24 cellular contexts compared by ENCODE assay signal in genomic region chr17:18179804-18180203, GRCh38. TPM values are rescaled to one million over a fixed set of nuclear protein-coding genes. Genes with fewer than 3 reads are reported as not detected.
A peak's percentile ranks its signal among the peaks of the same experiment; 100 is the strongest.
DNase-seq lines count a peak whose midpoint lies in the region; ATAC-seq and TF ChIP-seq lines count a peak whose summit lies in the region.
"Had no signal": no experiment of that assay in that cellular context is flagged by ENCODE, and none has a peak within 500 bp of the region (broad histone marks: within the 10 kb centered on the region; RNA-seq: fewer than 3 reads in every experiment).

No MANE protein-coding gene starts in this region.

- H3K9me3 Mint-ChIP-seq in activated CD4-positive, alpha-beta memory T cell treated with anti-CD3 and anti-CD28 coated beads for 36 hours, result no peaks in the 10 kb centered on the region
- no peaks in the 10 kb centered on the region for H3K9me3 Mint-ChIP-seq in activated CD4-positive, alpha-beta memory T cell treated with anti-CD3 and anti-CD28 coated beads, Interleukin-2, amount 10 ng/mL, durations not matched to agents 7 days and 5 days
- H3K9me3 Mint-ChIP-seq: CD8-positive, alpha-beta T cell; GM23338 had no signal

- peaks cover 11% of the 10 kb centered on the region for H3K79me2 ChIP-seq in osteoblast (ENCODE audit: insufficient read depth, low read length)

- WGBS in thyroid gland, 2 donors, result 87 to 93% methylated on average over 7 of the region's 7 CpGs

- H3K27me3 Mint-ChIP-seq in activated CD4-positive, alpha-beta memory T cell treated with anti-CD3 and anti-CD28 coated beads for 36 hours, result no peaks in the 10 kb centered on the region
- no peaks in the 10 kb centered on the region for H3K27me3 Mint-ChIP-seq in activated CD4-positive, alpha-beta memory T cell treated with anti-CD3 and anti-CD28 coated beads, Interleukin-2, amount 10 ng/mL, durations not matched to agents 7 days and 5 days
- no peaks in the 10 kb centered on the region for H3K27me3 Mint-ChIP-seq in T-helper 17 cell

- CTCF ChIA-PET in activated CD4-positive, alpha-beta memory T cell treated with anti-CD3 and anti-CD28 coated beads for 36 hours (lab: Charles Lee), result interaction anchor here (13.2 kb wide), 1 partner anchor 38 kb away, joined by 140 read pairs; no protein-coding TSS in a partner anchor
- CTCF ChIA-PET in activated CD4-positive, alpha-beta memory T cell treated with anti-CD3 and anti-CD28 coated beads, Interleukin-2, amount 10 ng/mL, durations not matched to agents 7 days and 5 days (lab: Charles Lee), result no interaction called here

- H3K4me3 ChIP-seq in osteoblast (ENCODE audit: insufficient read depth, low read length) (no peak overlapping the region), thyroid gland (replicated peaks in 1 of 3) (no peak overlapping the region)
- H3K4me3 ChIP-seq: A549, esophagus squamous epithelium, GM23338, psoas muscle, sigmoid colon had no signal

- no peak overlapping the region for H3K4me2 ChIP-seq in osteoblast (ENCODE audit: insufficient read depth, low read length)
- H3K4me2 ChIP-seq: A549, GM23338 had no signal

- H3K4me1 ChIP-seq in osteoblast (ENCODE audit: insufficient read depth, low read length), result peaks cover 24% of the 10 kb centered on the region
- H3K4me1 ChIP-seq in thyroid gland, result peaks cover 7 to 9% of the 10 kb centered on the region in 2 donors

- no peaks in the 10 kb centered on the region for H3K27me3 ChIP-seq in osteoblast (ENCODE audit: insufficient read depth, low read length)
- no peaks in the 10 kb centered on the region for H3K27me3 ChIP-seq in thyroid gland
- H3K27me3 ChIP-seq: esophagus squamous epithelium, sigmoid colon had no signal

- H3K27ac Mint-ChIP-seq in activated CD4-positive, alpha-beta memory T cell treated with anti-CD3 and anti-CD28 coated beads for 36 hours, result peak overlapping the region; percentile 99
- no peak overlapping the region for H3K27ac Mint-ChIP-seq in activated CD4-positive, alpha-beta memory T cell treated with anti-CD3 and anti-CD28 coated beads, Interleukin-2, amount 10 ng/mL, durations not matched to agents 7 days and 5 days
- H3K27ac Mint-ChIP-seq in T-helper 17 cell, result peak overlapping the region; percentile 96
- H3K27ac Mint-ChIP-seq: CD8-positive, alpha-beta T cell; GM23338 had no signal

- intact Hi-C loops in activated CD4-positive, alpha-beta memory T cell treated with anti-CD3 and anti-CD28 coated beads for 36 hours (cut with micrococcal nuclease), result loop anchor here (5.0 to 10.0 kb wide), 4 partner anchors 93 to 675 kb away; partner anchors contain the start of genes DRG2 and PRPSAP2
- intact Hi-C loops in thyroid gland (cut with DNase I), result no loop called here

- H3K36me3 ChIP-seq in osteoblast (ENCODE audit: insufficient read depth, low read length) (no peaks in the 10 kb centered on the region), thyroid gland (no peaks in the 10 kb centered on the region)
- H3K36me3 ChIP-seq: esophagus squamous epithelium, sigmoid colon had no signal

- peaks cover 24% of the 10 kb centered on the region for H3K4me1 Mint-ChIP-seq in activated CD4-positive, alpha-beta memory T cell treated with anti-CD3 and anti-CD28 coated beads for 36 hours (ENCODE audit: low read depth)
- H3K4me1 Mint-ChIP-seq in activated CD4-positive, alpha-beta memory T cell treated with anti-CD3 and anti-CD28 coated beads, Interleukin-2, amount 10 ng/mL, durations not matched to agents 7 days and 5 days, result peaks cover 18% of the 10 kb centered on the region
- H3K4me1 Mint-ChIP-seq in T-helper 17 cell, result peaks cover 13% of the 10 kb centered on the region

- no peak for ATAC-seq in T-helper 17 cell
- ATAC-seq: A549; CD8-positive, alpha-beta T cell; GM23338; psoas muscle had no signal

- H3K9me3 ChIP-seq in T-helper 17 cell (ENCODE audit: control insufficient read depth, low read length, poor library complexity, severe bottlenecking), result no peaks in the 10 kb centered on the region
- no peaks in the 10 kb centered on the region for H3K9me3 ChIP-seq in osteoblast (ENCODE audit: low read depth, low read length)
- H3K9me3 ChIP-seq in thyroid gland, result no peaks in the 10 kb centered on the region
- H3K9me3 ChIP-seq: A549, esophagus squamous epithelium, psoas muscle, sigmoid colon had no signal

- H2AFZ ChIP-seq in osteoblast (ENCODE audit: low read length), result no peak overlapping the region

- H3K4me3 Mint-ChIP-seq in activated CD4-positive, alpha-beta memory T cell treated with anti-CD3 and anti-CD28 coated beads for 36 hours, result no peak overlapping the region
- H3K4me3 Mint-ChIP-seq in activated CD4-positive, alpha-beta memory T cell treated with anti-CD3 and anti-CD28 coated beads, Interleukin-2, amount 10 ng/mL, durations not matched to agents 7 days and 5 days, result no peak overlapping the region
- no peak overlapping the region for H3K4me3 Mint-ChIP-seq in T-helper 17 cell
- H3K4me3 Mint-ChIP-seq: CD8-positive, alpha-beta T cell; GM23338 had no signal

- POLR2A ChIA-PET in activated CD4-positive, alpha-beta memory T cell treated with anti-CD3 and anti-CD28 coated beads for 36 hours (lab: Charles Lee), result interaction anchor here (2.3 kb wide), 1 partner anchor 34 kb away, joined by 8 read pairs; no protein-coding TSS in a partner anchor
- POLR2A ChIA-PET in activated CD4-positive, alpha-beta memory T cell treated with anti-CD3 and anti-CD28 coated beads, Interleukin-2, amount 10 ng/mL, durations not matched to agents 7 days and 5 days (lab: Charles Lee), result interaction anchor here (0.8 to 1.0 kb wide), 2 partner anchors 27 to 28 kb away, joined by 3 read pairs; no protein-coding TSS in a partner anchor

- DNase-seq in activated CD4-positive, alpha-beta memory T cell treated with anti-CD3 and anti-CD28 coated beads for 36 hours, result no peak
- DNase-seq in activated CD4-positive, alpha-beta memory T cell treated with anti-CD3 and anti-CD28 coated beads, Interleukin-2, amount 10 ng/mL, durations not matched to agents 7 days and 5 days, result no peak
- no peak for DNase-seq in T-helper 17 cell
- peak in 1 of 61 donors; percentile 17 for DNase-seq in caudate nucleus (lab: John Stamatoyannopoulos, UW)
- peak; percentile 61 for DNase-seq in osteoblast (ENCODE audit: insufficient read length, low spot score, missing footprints)
- no peak for DNase-seq in thyroid gland
- no peak for DNase-seq in NCI-H2196 treated with DMSO at 0.1 percent for 48 hours (lab: John Stamatoyannopoulos, UW; ENCODE audit: unreplicated experiment)
- no peak for DNase-seq in SKM-1 (lab: John Stamatoyannopoulos, UW; ENCODE audit: unreplicated experiment)
- DNase-seq: activated naive CD4-positive, alpha-beta T cell treated with Interleukin-2 at 50 U/mL for 16 hours; AML-193; CD8-positive, alpha-beta T cell; EL; esophagus squamous epithelium; foreskin melanocyte; Kasumi-1; MV-4-11; NCI-H510A; psoas muscle; sigmoid colon; stimulated activated CD4-positive, alpha-beta T cell treated with anti-CD3 and anti-CD28 coated beads, Interleukin-4, amount 100 ng/mL, for 4 hours; stimulated activated naive CD4-positive, alpha-beta T cell had no signal

- TF ChIP-seq CTCF in osteoblast (IDR thresholded peaks at IDR 0.05; ENCODE audit: extremely low read depth, low read depth, low read length), result no peak
- TF ChIP-seq CTCF in thyroid gland (IDR thresholded peaks at IDR 0.05), result no peak

- no peak for TF ChIP-seq POLR2A in thyroid gland (IDR thresholded peaks at IDR 0.05)

- H3K27ac ChIP-seq in caudate nucleus (ENCODE audit: low read depth, low read length) (peak overlapping the region; percentile 36), osteoblast (ENCODE audit: low read depth, low read length) (no peak overlapping the region), thyroid gland (no peak overlapping the region)
- H3K27ac ChIP-seq: A549, esophagus squamous epithelium, HL-60, psoas muscle, sigmoid colon had no signal

- H3K36me3 Mint-ChIP-seq in activated CD4-positive, alpha-beta memory T cell treated with anti-CD3 and anti-CD28 coated beads for 36 hours, result peaks cover 4% of the 10 kb centered on the region
- H3K36me3 Mint-ChIP-seq in activated CD4-positive, alpha-beta memory T cell treated with anti-CD3 and anti-CD28 coated beads, Interleukin-2, amount 10 ng/mL, durations not matched to agents 7 days and 5 days (ENCODE audit: low read depth), result peaks cover 9% of the 10 kb centered on the region
- no peaks in the 10 kb centered on the region for H3K36me3 Mint-ChIP-seq in T-helper 17 cell (ENCODE audit: low read depth)

- peaks cover 6% of the 10 kb centered on the region for H4K20me1 ChIP-seq in osteoblast (ENCODE audit: insufficient read depth, low read length)

RNA-seq across cellular contexts. Expression of gene ALKBH5, which starts 3.8 kb away (rescaled TPM):
- total RNA-seq in activated CD4-positive, alpha-beta memory T cell treated with anti-CD3 and anti-CD28 coated beads for 36 hours, result 100 to 1,000 TPM; 122 to 127 TPM
- 100 to 1,000 TPM; 118 to 125 TPM for total RNA-seq in activated CD4-positive, alpha-beta memory T cell treated with anti-CD3 and anti-CD28 coated beads, Interleukin-2, amount 10 ng/mL, durations not matched to agents 7 days and 5 days
- total RNA-seq in T-helper 17 cell (100 to 1,000 TPM; 100 to 104 TPM), osteoblast (103 and 125 TPM in 2 replicates), thyroid gland (100 to 1,000 TPM; 123 to 169 (median 159) TPM)

RNA-seq across cellular contexts. Expression of gene LLGL1, which starts 45.6 kb away (rescaled TPM):
- total RNA-seq in activated CD4-positive, alpha-beta memory T cell treated with anti-CD3 and anti-CD28 coated beads for 36 hours, result 10 to 100 TPM; 27.3 to 27.5 TPM
- total RNA-seq in activated CD4-positive, alpha-beta memory T cell treated with anti-CD3 and anti-CD28 coated beads, Interleukin-2, amount 10 ng/mL, durations not matched to agents 7 days and 5 days, result 10 to 100 TPM; 22.8 to 22.9 TPM
- total RNA-seq in T-helper 17 cell (10 to 100 TPM; 14.6 to 16.2 TPM), osteoblast (41.0 and 50.3 TPM in 2 replicates), thyroid gland (10 to 100 TPM; 14.5 to 19.4 (median 17.5) TPM)
